ENCODE assay signal across 7 cellular contexts in genomic region chr20:63979221-63979548, GRCh38. TPM values are rescaled to one million over a fixed set of nuclear protein-coding genes. Genes with fewer than 3 reads are reported as not detected.
DNase-seq lines count a peak whose midpoint lies in the region; ATAC-seq and TF ChIP-seq lines count a peak whose summit lies in the region.

No MANE protein-coding gene starts in this region.

- TF ChIP-seq CTCF in HL-60 (IDR thresholded peaks at IDR 0.05; ENCODE audit: insufficient read depth, low read length), result no peak

- peaks cover 43 to 68% of the 10 kb centered on the region in 2 donors for H3K4me1 Mint-ChIP-seq in stimulated activated naive B cell treated with anti-CD40 and anti-IgM and Interleukin-4, amounts not matched to agents 10 μg/mL and 1 μg/mL and 100 μg/mL, for 72 hours

- H3K27me3 Mint-ChIP-seq in stimulated activated naive B cell treated with anti-CD40 and anti-IgM and Interleukin-4, amounts not matched to agents 10 μg/mL and 1 μg/mL and 100 μg/mL, for 72 hours, result no peaks in the 10 kb centered on the region

- no peaks in the 10 kb centered on the region for H3K27me3 ChIP-seq in HL-60 (ENCODE audit: insufficient read depth, poor library complexity, severe bottlenecking)

- peak overlapping the region; percentile 82 to 89 for H3K4me3 Mint-ChIP-seq in stimulated activated naive B cell treated with anti-CD40 and anti-IgM and Interleukin-4, amounts not matched to agents 10 μg/mL and 1 μg/mL and 100 μg/mL, for 72 hours

- no peaks in the 10 kb centered on the region for H3K9me3 Mint-ChIP-seq in activated naive CD4-positive, alpha-beta T cell treated with anti-CD3 and anti-CD28 coated beads, Interleukin-2, amount 50 U/mL, for 72 hours
- H3K9me3 Mint-ChIP-seq in stimulated activated naive B cell treated with anti-CD40 and anti-IgM and Interleukin-4, amounts not matched to agents 10 μg/mL and 1 μg/mL and 100 μg/mL, for 72 hours, result no peaks in the 10 kb centered on the region

- peaks cover 20 to 41% of the 10 kb centered on the region in 2 donors for H3K36me3 Mint-ChIP-seq in activated naive CD4-positive, alpha-beta T cell treated with anti-CD3 and anti-CD28 coated beads, Interleukin-2, amount 50 U/mL, for 72 hours
- H3K36me3 Mint-ChIP-seq in stimulated activated naive B cell treated with anti-CD40 and anti-IgM and Interleukin-4, amounts not matched to agents 10 μg/mL and 1 μg/mL and 100 μg/mL, for 72 hours, result peaks cover 26 to 37% of the 10 kb centered on the region in 2 donors

- peak overlapping the region; percentile 22 to 85 for H3K27ac Mint-ChIP-seq in activated naive CD4-positive, alpha-beta T cell treated with anti-CD3 and anti-CD28 coated beads, Interleukin-2, amount 50 U/mL, for 72 hours
- peak overlapping the region; percentile 86 for H3K27ac Mint-ChIP-seq in stimulated activated naive B cell treated with anti-CD40 and anti-IgM and Interleukin-4, amounts not matched to agents 10 μg/mL and 1 μg/mL and 100 μg/mL, for 72 hours

- peak overlapping the region; percentile 61 for H3K4me3 ChIP-seq in HL-60 (replicated peaks; ENCODE audit: insufficient read depth, low read length)

- peak overlapping the region; percentile 89 for H3K27ac ChIP-seq in HL-60 (replicated peaks)

- ATAC-seq in activated naive CD4-positive, alpha-beta T cell treated with anti-CD3 and anti-CD28 coated beads, Interleukin-2, amount 50 U/mL, for 72 hours, result no peak
- no peak for ATAC-seq in stimulated activated naive B cell treated with anti-CD40 and anti-IgM and Interleukin-4, amounts not matched to agents 10 μg/mL and 1 μg/mL and 100 μg/mL, for 72 hours (replicated peaks)

- DNase-seq in HL-60 (ENCODE audit: low read depth in 1 of 2, low spot score in 1 of 2) (no peak), iPS-NIHi11 (ENCODE audit: low spot score) (peak; percentile 53), MV-4-11 (lab: John Stamatoyannopoulos, UW) (no peak), NCI-H2107 treated with DMSO at 0.1 percent for 48 hours (lab: John Stamatoyannopoulos, UW; ENCODE audit: unreplicated experiment) (no peak), SIG-M5 (lab: John Stamatoyannopoulos, UW) (no peak)
- DNase-seq in activated naive CD4-positive, alpha-beta T cell treated with anti-CD3 and anti-CD28 coated beads, Interleukin-2, amount 50 U/mL, for 72 hours (ENCODE audit: low spot score in 2 of 2), result no peak
- no peak for DNase-seq in stimulated activated naive B cell treated with anti-CD40 and anti-IgM and Interleukin-4, amounts not matched to agents 10 μg/mL and 1 μg/mL and 100 μg/mL, for 72 hours

RNA-seq across cellular contexts. Expression of gene SAMD10, which starts 0.3 kb away (rescaled TPM):
- total RNA-seq in activated naive CD4-positive, alpha-beta T cell treated with anti-CD3 and anti-CD28 coated beads, Interleukin-2, amount 50 U/mL, for 72 hours, result 10 to 100 TPM in 1 of 2 donors, 1 to 10 TPM in 1; 8.2 to 65.4 TPM

RNA-seq across cellular contexts. Expression of gene PRPF6, which starts 1.7 kb away (rescaled TPM):
- 10 to 100 TPM; 82.1 to 82.7 TPM for total RNA-seq in activated naive CD4-positive, alpha-beta T cell treated with anti-CD3 and anti-CD28 coated beads, Interleukin-2, amount 50 U/mL, for 72 hours

RNA-seq across cellular contexts. Expression of gene ZNF512B, which starts 9.5 kb away (rescaled TPM):
- 10 to 100 TPM in 1 of 2 donors, 1 to 10 TPM in 1; 10.0 to 21.4 TPM for total RNA-seq in activated naive CD4-positive, alpha-beta T cell treated with anti-CD3 and anti-CD28 coated beads, Interleukin-2, amount 50 U/mL, for 72 hours

RNA-seq across cellular contexts. Expression of gene UCKL1, which starts 23.0 kb away (rescaled TPM):
- total RNA-seq in activated naive CD4-positive, alpha-beta T cell treated with anti-CD3 and anti-CD28 coated beads, Interleukin-2, amount 50 U/mL, for 72 hours, result 10 to 100 TPM; 21.3 to 32.7 TPM

RNA-seq across cellular contexts. Expression of gene C20orf204, which starts 56.8 kb away (rescaled TPM):
- total RNA-seq in activated naive CD4-positive, alpha-beta T cell treated with anti-CD3 and anti-CD28 coated beads, Interleukin-2, amount 50 U/mL, for 72 hours, result 10 to 100 TPM; 14.2 to 18.8 TPM
